Comparison of ENCODE assay signal across 24 cellular contexts in genomic region chr2:48365476-48365875, GRCh38.
"Had no signal": no experiment of that assay in that cellular context is flagged by ENCODE, and none has a peak within 500 bp of the region (broad histone marks: within the 10 kb centered on the region; RNA-seq: fewer than 3 reads in every experiment).

No MANE protein-coding gene starts in this region.

- ATAC-seq: activated naive CD8-positive, alpha-beta T cell treated with anti-CD3 and anti-CD28 coated beads, Interleukin-2, amount 50 U/mL, for 24 hours; effector memory CD8-positive, alpha-beta T cell; gastroesophageal sphincter; left colon; pancreas; right cardiac atrium had no signal

- H3K27ac Mint-ChIP-seq: activated CD4-positive, alpha-beta memory T cell treated with anti-CD3 and anti-CD28 coated beads for 36 hours; activated naive CD4-positive, alpha-beta T cell treated with anti-CD3 and anti-CD28 coated beads for 36 hours; activated naive CD8-positive, alpha-beta T cell treated with anti-CD3 and anti-CD28 coated beads, Interleukin-2, amount 50 U/mL, for 24 hours; mesothelial cell of epicardium had no signal

- H3K27me3 ChIP-seq: gastroesophageal sphincter, hepatocyte, pancreas, spleen, upper lobe of left lung had no signal

- H3K36me3 ChIP-seq: pancreas had no signal

- H3K4me1 Mint-ChIP-seq: mesothelial cell of epicardium had no signal

- H3K9me3 ChIP-seq: gastroesophageal sphincter, pancreas, spleen, upper lobe of left lung had no signal

- H2AFZ ChIP-seq: hepatocyte had no signal

- H3K4me3 ChIP-seq: gastroesophageal sphincter, hepatocyte, pancreas, spleen, upper lobe of left lung had no signal

- H3K27ac ChIP-seq: gastroesophageal sphincter, hepatocyte, pancreas, spleen, upper lobe of left lung, VCaP had no signal

- H3K9me3 Mint-ChIP-seq: activated CD4-positive, alpha-beta memory T cell treated with anti-CD3 and anti-CD28 coated beads for 36 hours; activated naive CD4-positive, alpha-beta T cell treated with anti-CD3 and anti-CD28 coated beads for 36 hours; activated naive CD8-positive, alpha-beta T cell treated with anti-CD3 and anti-CD28 coated beads, Interleukin-2, amount 50 U/mL, for 24 hours; effector memory CD8-positive, alpha-beta T cell; naive B cell; neural crest cell had no signal

- H3K4me3 Mint-ChIP-seq: activated CD4-positive, alpha-beta memory T cell treated with anti-CD3 and anti-CD28 coated beads for 36 hours; activated naive CD4-positive, alpha-beta T cell treated with anti-CD3 and anti-CD28 coated beads for 36 hours; activated naive CD8-positive, alpha-beta T cell treated with anti-CD3 and anti-CD28 coated beads, Interleukin-2, amount 50 U/mL, for 24 hours; effector memory CD8-positive, alpha-beta T cell; mesothelial cell of epicardium; naive B cell; neural crest cell had no signal

- H3K4me1 ChIP-seq: pancreas, upper lobe of left lung had no signal

- H3K27me3 Mint-ChIP-seq: activated CD4-positive, alpha-beta memory T cell treated with anti-CD3 and anti-CD28 coated beads for 36 hours; activated naive CD8-positive, alpha-beta T cell treated with anti-CD3 and anti-CD28 coated beads, Interleukin-2, amount 50 U/mL, for 24 hours; effector memory CD8-positive, alpha-beta T cell; naive B cell had no signal

- H3K4me2 ChIP-seq: hepatocyte had no signal

- DNase-seq: activated CD4-positive, alpha-beta memory T cell treated with anti-CD3 and anti-CD28 coated beads for 36 hours; activated CD4-positive, alpha-beta T cell treated with anti-CD3 and anti-CD28 coated beads for 48 hours; activated effector memory CD4-positive, alpha-beta T cell treated with Interleukin-2 at 50 U/mL for 16 hours; activated naive CD4-positive, alpha-beta T cell treated with anti-CD3 and anti-CD28 coated beads for 36 hours; activated naive CD8-positive, alpha-beta T cell treated with anti-CD3 and anti-CD28 coated beads, Interleukin-2, amount 50 U/mL, for 24 hours; activated T-cell treated with anti-CD3 and anti-CD28 coated beads, Interleukin-2, amount 50 U/mL, for 48 hours; amygdala; caudate nucleus; cortex of kidney; effector memory CD8-positive, alpha-beta T cell; left colon; naive B cell; nucleus accumbens; pancreas; right cardiac atrium; spleen; stimulated activated naive CD4-positive, alpha-beta T cell treated with Interleukin-2 at 50 U/mL for 16 hours; T-helper 1 cell; upper lobe of left lung had no signal
